2 cellular contexts compared by ENCODE assay signal in the genomic region with DNA sequence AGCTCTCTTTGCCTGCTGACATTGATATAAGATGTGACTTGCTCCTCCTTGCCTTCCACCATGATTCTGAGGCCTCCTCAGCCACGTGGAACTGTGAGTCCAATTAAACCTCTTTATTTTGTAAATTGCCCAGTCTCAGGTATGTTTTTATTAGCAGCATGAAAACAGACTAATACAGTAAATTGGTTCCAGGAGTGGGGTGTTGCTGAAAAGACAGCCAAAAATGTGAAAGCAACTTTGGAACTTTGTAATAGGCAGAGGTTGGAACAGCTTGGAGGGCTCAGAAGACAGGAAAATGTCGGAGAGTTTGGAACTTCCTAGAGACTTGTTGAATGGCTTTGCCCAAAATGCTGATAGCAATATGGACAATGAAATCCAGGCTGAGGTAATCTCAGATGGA.
TF ChIP-seq lines count a peak whose summit lies in the region.

No MANE protein-coding gene starts in this region.

TF ChIP-seq in HEK293, 187 proteins besides CTCF, POLR2A, EP300 and RAD21:
- peak; percentile 71 for TF ChIP-seq ZNF707 (tag by site-specific recombination; IDR thresholded peaks at IDR 0.05)

TF ChIP-seq in K562, 482 proteins besides CTCF, POLR2A, EP300 and RAD21:
- TF ChIP-seq ZNF707 (CRISPR knock-in tag; conservative IDR thresholded peaks at IDR 0.05): peak; percentile 86
TF ChIP-seq in K562: peak in this region for 1; not testable (repeated sequence) for 481.
